Comparison of ENCODE assay signal across 1 cellular context in the genomic region with DNA sequence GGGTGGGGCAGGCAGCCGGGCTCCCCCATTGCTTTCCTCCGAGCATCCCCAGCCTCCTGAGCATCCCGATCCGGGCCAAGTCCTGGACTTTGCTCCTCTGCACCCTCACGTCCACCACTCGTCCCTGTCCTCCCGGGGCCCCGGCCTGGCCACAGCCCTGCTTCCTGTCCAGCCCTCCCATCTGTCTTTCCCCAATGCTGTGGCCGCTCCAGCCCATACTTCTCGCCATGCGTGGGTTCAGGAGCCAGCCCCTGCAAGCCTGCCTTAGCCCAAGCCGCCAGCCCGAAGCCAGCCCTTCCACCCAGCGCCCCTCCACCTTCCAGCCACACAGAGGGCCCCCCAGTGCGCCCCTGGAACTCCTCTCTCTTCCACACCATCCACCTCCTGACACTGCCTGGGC.
TF ChIP-seq lines count a peak whose summit lies in the region.

No MANE protein-coding gene starts in this region.

TF ChIP-seq in WTC11, 78 proteins besides CTCF, POLR2A, EP300 and RAD21 (continued from another document):
- TF ChIP-seq, protein P1, sequence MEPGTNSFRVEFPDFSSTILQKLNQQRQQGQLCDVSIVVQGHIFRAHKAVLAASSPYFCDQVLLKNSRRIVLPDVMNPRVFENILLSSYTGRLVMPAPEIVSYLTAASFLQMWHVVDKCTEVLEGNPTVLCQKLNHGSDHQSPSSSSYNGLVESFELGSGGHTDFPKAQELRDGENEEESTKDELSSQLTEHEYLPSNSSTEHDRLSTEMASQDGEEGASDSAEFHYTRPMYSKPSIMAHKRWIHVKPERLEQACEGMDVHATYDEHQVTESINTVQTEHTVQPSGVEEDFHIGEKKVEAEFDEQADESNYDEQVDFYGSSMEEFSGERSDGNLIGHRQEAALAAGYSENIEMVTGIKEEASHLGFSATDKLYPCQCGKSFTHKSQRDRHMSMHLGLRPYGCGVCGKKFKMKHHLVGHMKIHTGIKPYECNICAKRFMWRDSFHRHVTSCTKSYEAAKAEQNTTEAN (CRISPR knock-in tag; IDR thresholded peaks at IDR 0.05), result no peak
- TF ChIP-seq, protein P2, sequence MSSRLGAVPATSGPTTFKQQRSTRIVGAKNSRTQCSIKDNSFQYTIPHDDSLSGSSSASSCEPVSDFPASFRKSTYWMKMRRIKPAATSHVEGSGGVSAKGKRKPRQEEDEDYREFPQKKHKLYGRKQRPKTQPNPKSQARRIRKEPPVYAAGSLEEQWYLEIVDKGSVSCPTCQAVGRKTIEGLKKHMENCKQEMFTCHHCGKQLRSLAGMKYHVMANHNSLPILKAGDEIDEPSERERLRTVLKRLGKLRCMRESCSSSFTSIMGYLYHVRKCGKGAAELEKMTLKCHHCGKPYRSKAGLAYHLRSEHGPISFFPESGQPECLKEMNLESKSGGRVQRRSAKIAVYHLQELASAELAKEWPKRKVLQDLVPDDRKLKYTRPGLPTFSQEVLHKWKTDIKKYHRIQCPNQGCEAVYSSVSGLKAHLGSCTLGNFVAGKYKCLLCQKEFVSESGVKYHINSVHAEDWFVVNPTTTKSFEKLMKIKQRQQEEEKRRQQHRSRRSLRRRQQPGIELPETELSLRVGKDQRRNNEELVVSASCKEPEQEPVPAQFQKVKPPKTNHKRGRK (CRISPR knock-in tag; IDR thresholded peaks at IDR 0.05; ENCODE audit: borderline replicate concordance), result no peak
- TF ChIP-seq, protein P3, sequence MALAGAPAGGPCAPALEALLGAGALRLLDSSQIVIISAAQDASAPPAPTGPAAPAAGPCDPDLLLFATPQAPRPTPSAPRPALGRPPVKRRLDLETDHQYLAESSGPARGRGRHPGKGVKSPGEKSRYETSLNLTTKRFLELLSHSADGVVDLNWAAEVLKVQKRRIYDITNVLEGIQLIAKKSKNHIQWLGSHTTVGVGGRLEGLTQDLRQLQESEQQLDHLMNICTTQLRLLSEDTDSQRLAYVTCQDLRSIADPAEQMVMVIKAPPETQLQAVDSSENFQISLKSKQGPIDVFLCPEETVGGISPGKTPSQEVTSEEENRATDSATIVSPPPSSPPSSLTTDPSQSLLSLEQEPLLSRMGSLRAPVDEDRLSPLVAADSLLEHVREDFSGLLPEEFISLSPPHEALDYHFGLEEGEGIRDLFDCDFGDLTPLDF (CRISPR knock-in tag; IDR thresholded peaks at IDR 0.05), result no peak
- TF ChIP-seq EMX1 (CRISPR knock-in tag; IDR thresholded peaks at IDR 0.05) (no peak), ESRRA (CRISPR knock-in tag; IDR thresholded peaks at IDR 0.05; ENCODE audit: borderline replicate concordance) (no peak), RELA (CRISPR knock-in tag; IDR thresholded peaks at IDR 0.05; ENCODE audit: borderline replicate concordance) (no peak), KAT7 (CRISPR knock-in tag; IDR thresholded peaks at IDR 0.05; ENCODE audit: borderline replicate concordance) (no peak)
- TF ChIP-seq, protein P4, sequence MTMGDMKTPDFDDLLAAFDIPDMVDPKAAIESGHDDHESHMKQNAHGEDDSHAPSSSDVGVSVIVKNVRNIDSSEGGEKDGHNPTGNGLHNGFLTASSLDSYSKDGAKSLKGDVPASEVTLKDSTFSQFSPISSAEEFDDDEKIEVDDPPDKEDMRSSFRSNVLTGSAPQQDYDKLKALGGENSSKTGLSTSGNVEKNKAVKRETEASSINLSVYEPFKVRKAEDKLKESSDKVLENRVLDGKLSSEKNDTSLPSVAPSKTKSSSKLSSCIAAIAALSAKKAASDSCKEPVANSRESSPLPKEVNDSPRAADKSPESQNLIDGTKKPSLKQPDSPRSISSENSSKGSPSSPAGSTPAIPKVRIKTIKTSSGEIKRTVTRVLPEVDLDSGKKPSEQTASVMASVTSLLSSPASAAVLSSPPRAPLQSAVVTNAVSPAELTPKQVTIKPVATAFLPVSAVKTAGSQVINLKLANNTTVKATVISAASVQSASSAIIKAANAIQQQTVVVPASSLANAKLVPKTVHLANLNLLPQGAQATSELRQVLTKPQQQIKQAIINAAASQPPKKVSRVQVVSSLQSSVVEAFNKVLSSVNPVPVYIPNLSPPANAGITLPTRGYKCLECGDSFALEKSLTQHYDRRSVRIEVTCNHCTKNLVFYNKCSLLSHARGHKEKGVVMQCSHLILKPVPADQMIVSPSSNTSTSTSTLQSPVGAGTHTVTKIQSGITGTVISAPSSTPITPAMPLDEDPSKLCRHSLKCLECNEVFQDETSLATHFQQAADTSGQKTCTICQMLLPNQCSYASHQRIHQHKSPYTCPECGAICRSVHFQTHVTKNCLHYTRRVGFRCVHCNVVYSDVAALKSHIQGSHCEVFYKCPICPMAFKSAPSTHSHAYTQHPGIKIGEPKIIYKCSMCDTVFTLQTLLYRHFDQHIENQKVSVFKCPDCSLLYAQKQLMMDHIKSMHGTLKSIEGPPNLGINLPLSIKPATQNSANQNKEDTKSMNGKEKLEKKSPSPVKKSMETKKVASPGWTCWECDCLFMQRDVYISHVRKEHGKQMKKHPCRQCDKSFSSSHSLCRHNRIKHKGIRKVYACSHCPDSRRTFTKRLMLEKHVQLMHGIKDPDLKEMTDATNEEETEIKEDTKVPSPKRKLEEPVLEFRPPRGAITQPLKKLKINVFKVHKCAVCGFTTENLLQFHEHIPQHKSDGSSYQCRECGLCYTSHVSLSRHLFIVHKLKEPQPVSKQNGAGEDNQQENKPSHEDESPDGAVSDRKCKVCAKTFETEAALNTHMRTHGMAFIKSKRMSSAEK (CRISPR knock-in tag; IDR thresholded peaks at IDR 0.05; ENCODE audit: borderline replicate concordance), result no peak
- TF ChIP-seq, protein P5, sequence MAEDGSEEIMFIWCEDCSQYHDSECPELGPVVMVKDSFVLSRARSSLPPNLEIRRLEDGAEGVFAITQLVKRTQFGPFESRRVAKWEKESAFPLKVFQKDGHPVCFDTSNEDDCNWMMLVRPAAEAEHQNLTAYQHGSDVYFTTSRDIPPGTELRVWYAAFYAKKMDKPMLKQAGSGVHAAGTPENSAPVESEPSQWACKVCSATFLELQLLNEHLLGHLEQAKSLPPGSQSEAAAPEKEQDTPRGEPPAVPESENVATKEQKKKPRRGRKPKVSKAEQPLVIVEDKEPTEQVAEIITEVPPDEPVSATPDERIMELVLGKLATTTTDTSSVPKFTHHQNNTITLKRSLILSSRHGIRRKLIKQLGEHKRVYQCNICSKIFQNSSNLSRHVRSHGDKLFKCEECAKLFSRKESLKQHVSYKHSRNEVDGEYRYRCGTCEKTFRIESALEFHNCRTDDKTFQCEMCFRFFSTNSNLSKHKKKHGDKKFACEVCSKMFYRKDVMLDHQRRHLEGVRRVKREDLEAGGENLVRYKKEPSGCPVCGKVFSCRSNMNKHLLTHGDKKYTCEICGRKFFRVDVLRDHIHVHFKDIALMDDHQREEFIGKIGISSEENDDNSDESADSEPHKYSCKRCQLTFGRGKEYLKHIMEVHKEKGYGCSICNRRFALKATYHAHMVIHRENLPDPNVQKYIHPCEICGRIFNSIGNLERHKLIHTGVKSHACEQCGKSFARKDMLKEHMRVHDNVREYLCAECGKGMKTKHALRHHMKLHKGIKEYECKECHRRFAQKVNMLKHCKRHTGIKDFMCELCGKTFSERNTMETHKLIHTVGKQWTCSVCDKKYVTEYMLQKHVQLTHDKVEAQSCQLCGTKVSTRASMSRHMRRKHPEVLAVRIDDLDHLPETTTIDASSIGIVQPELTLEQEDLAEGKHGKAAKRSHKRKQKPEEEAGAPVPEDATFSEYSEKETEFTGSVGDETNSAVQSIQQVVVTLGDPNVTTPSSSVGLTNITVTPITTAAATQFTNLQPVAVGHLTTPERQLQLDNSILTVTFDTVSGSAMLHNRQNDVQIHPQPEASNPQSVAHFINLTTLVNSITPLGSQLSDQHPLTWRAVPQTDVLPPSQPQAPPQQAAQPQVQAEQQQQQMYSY (CRISPR knock-in tag; IDR thresholded peaks at IDR 0.05), result no peak
